ENCODE assay signal across 23 cellular contexts in genomic region chr3:37709946-37710345, GRCh38.
DNase-seq lines count a peak whose midpoint lies in the region; ATAC-seq and TF ChIP-seq lines count a peak whose summit lies in the region.
"Had no signal": no experiment of that assay in that cellular context is flagged by ENCODE, and none has a peak within 500 bp of the region (broad histone marks: within the 10 kb centered on the region; RNA-seq: fewer than 3 reads in every experiment).

No MANE protein-coding gene starts in this region.

- H3K9me3 Mint-ChIP-seq in endothelial cell (ENCODE audit: unreplicated experiment): no peaks in the 10 kb centered on the region
- no peaks in the 10 kb centered on the region for H3K9me3 Mint-ChIP-seq in T-helper 2 cell treated with Interferon-gamma antibody and Interleukin-4, amounts not matched to agents 5 μg/mL and 100 μg/mL, for 36 hours
- H3K9me3 Mint-ChIP-seq: CD4-positive, alpha-beta T cell had no signal

- TF ChIP-seq POLR2A in upper lobe of left lung (IDR thresholded peaks at IDR 0.05): peak in 1 of 4 donors; percentile 25

- no peaks in the 10 kb centered on the region for H3K9me3 ChIP-seq in right atrium auricular region
- no peaks in the 10 kb centered on the region for H3K9me3 ChIP-seq in lung (ENCODE audit: control insufficient read depth in 2 of 2, insufficient read depth in 1 of 2, low read length in 1 of 2)
- no peaks in the 10 kb centered on the region for H3K9me3 ChIP-seq in upper lobe of left lung
- H3K9me3 ChIP-seq: BLaER1, MG63, SK-N-SH had no signal

- 56 to 62% methylated on average over 6 of the region's 6 CpGs for WGBS in lung, 2 donors
- WGBS in upper lobe of left lung, 2 donors: 50 to 68% methylated on average over 6 of the region's 6 CpGs

- H3K27me3 ChIP-seq in right atrium auricular region: no peaks in the 10 kb centered on the region
- H3K27me3 ChIP-seq in lung (ENCODE audit: control insufficient read depth, insufficient read depth): no peaks in the 10 kb centered on the region
- no peaks in the 10 kb centered on the region for H3K27me3 ChIP-seq in upper lobe of left lung
- H3K27me3 ChIP-seq: BLaER1, MG63 had no signal

- H3K4me3 ChIP-seq in right atrium auricular region (no peak overlapping the region), lung (no peak overlapping the region), upper lobe of left lung (no peak overlapping the region)
- H3K4me3 ChIP-seq: BLaER1, MG63 had no signal

- DNase-seq in cardiac septum (ENCODE audit: low spot score) (peak; percentile 7), right atrium auricular region (ENCODE audit: low spot score) (no peak), endothelial cell (ENCODE audit: low spot score) (no peak), lung (ENCODE audit: low spot score) (peak; percentile 59), upper lobe of left lung (peak in 1 of 2 donors; percentile 63), NCI-H446 treated with DMSO at 0.1 percent for 48 hours (lab: John Stamatoyannopoulos, UW) (no peak)
- no peak for DNase-seq in T-helper 2 cell treated with Interferon-gamma antibody and Interleukin-4, amounts not matched to agents 5 μg/mL and 100 μg/mL, for 36 hours (ENCODE audit: low spot score)
- DNase-seq: CD4-positive, alpha-beta T cell; KG1; MG63; NCI-H1092; NCI-H1417 treated with DMSO at 0.1 percent for 48 hours; NCI-H187; NCI-H2081 treated with DMSO at 0.1 percent for 48 hours; NCI-H2171 treated with DMSO at 0.1 percent for 48 hours; NCI-H345; NCI-H524; NCI-H748 treated with DMSO at 0.1 percent for 48 hours; NK-92 treated with Interleukin-12 subunit alpha and Interleukin-12 subunit beta, amount 100 ng/mL, for 24 hours; PC-3; SK-N-SH had no signal

- H3K4me3 Mint-ChIP-seq in endothelial cell (ENCODE audit: unreplicated experiment): peak overlapping the region; percentile 67
- no peak overlapping the region for H3K4me3 Mint-ChIP-seq in T-helper 2 cell treated with Interferon-gamma antibody and Interleukin-4, amounts not matched to agents 5 μg/mL and 100 μg/mL, for 36 hours
- H3K4me3 Mint-ChIP-seq: CD4-positive, alpha-beta T cell had no signal

- H3K4me1 ChIP-seq in right atrium auricular region: peaks cover 0 to 33% of the 10 kb centered on the region in 2 donors
- peaks cover 7 to 17% of the 10 kb centered on the region in 2 donors for H3K4me1 ChIP-seq in lung (ENCODE audit: control insufficient read depth in 2 of 2, insufficient read depth in 2 of 2, low read length in 2 of 2)
- peaks cover 8 to 48% (median 28%) of the 10 kb centered on the region in 4 donors for H3K4me1 ChIP-seq in upper lobe of left lung
- H3K4me1 ChIP-seq: BLaER1 had no signal

- peaks cover 13% of the 10 kb centered on the region for H3K27me3 Mint-ChIP-seq in endothelial cell (ENCODE audit: unreplicated experiment)
- peaks cover 13% of the 10 kb centered on the region for H3K27me3 Mint-ChIP-seq in T-helper 2 cell treated with Interferon-gamma antibody and Interleukin-4, amounts not matched to agents 5 μg/mL and 100 μg/mL, for 36 hours (ENCODE audit: low read depth)

- no peak overlapping the region for H3K27ac ChIP-seq in right atrium auricular region
- H3K27ac ChIP-seq in lung (ENCODE audit: low read depth in 1 of 2, low read length in 1 of 2): peak overlapping the region in 1 of 2 donors; percentile 43
- peak overlapping the region in 3 of 4 donors; percentile 26 to 74 (median 36) for H3K27ac ChIP-seq in upper lobe of left lung
- H3K27ac ChIP-seq: BLaER1 had no signal

- ATAC-seq in lung (ENCODE audit: insufficient read depth, low FRiP score): peak; percentile 50
- ATAC-seq in upper lobe of left lung (ENCODE audit: low FRiP score in 2 of 2): peak; percentile 17 to 65
- no peak for ATAC-seq in GM19328 (IDR thresholded peaks at IDR 0.05; ENCODE audit: unreplicated experiment)
- ATAC-seq: PC-3 had no signal

- H3K27ac Mint-ChIP-seq in endothelial cell (ENCODE audit: unreplicated experiment): no peak overlapping the region
- no peak overlapping the region for H3K27ac Mint-ChIP-seq in T-helper 2 cell treated with Interferon-gamma antibody and Interleukin-4, amounts not matched to agents 5 μg/mL and 100 μg/mL, for 36 hours
- H3K27ac Mint-ChIP-seq: CD4-positive, alpha-beta T cell had no signal

- TF ChIP-seq CTCF in right atrium auricular region (IDR thresholded peaks at IDR 0.05) (no peak), endothelial cell (IDR thresholded peaks at IDR 0.05; ENCODE audit: unreplicated experiment) (no peak), lung (IDR thresholded peaks at IDR 0.05; ENCODE audit: control extremely low read depth, extremely low read depth) (no peak), upper lobe of left lung (IDR thresholded peaks at IDR 0.05) (no peak)

- no peaks in the 10 kb centered on the region for H3K36me3 ChIP-seq in right atrium auricular region
- H3K36me3 ChIP-seq in lung (ENCODE audit: control insufficient read depth in 2 of 2, insufficient read depth in 2 of 2, low read length in 2 of 2): no peaks in the 10 kb centered on the region
- no peaks in the 10 kb centered on the region for H3K36me3 ChIP-seq in upper lobe of left lung
- H3K36me3 ChIP-seq: BLaER1, MG63 had no signal

- intact Hi-C loops in cardiac septum (cut with DNase I): no loop called here

- H3K4me1 Mint-ChIP-seq in endothelial cell (ENCODE audit: unreplicated experiment): peaks cover 25% of the 10 kb centered on the region
- H3K4me1 Mint-ChIP-seq in T-helper 2 cell treated with Interferon-gamma antibody and Interleukin-4, amounts not matched to agents 5 μg/mL and 100 μg/mL, for 36 hours (ENCODE audit: low read depth): peaks cover 2% of the 10 kb centered on the region

- TF ChIP-seq EP300 in upper lobe of left lung (IDR thresholded peaks at IDR 0.05): no peak

- H3K36me3 Mint-ChIP-seq in endothelial cell (ENCODE audit: low read depth, unreplicated experiment): peaks cover 46% of the 10 kb centered on the region
- H3K36me3 Mint-ChIP-seq in T-helper 2 cell treated with Interferon-gamma antibody and Interleukin-4, amounts not matched to agents 5 μg/mL and 100 μg/mL, for 36 hours (ENCODE audit: low read depth): no peaks in the 10 kb centered on the region

Comparison
In these comparisons a context has a peak if more than half of its experiments do, and no peak if none do; other contexts are left out.
1. DNase-seq: peak in cardiac septum (single experiment) and lung (single experiment); none in right atrium auricular region (single experiment), endothelial cell (single experiment), NCI-H446 treated with DMSO at 0.1 percent for 48 hours (single experiment) and T-helper 2 cell treated with Interferon-gamma antibody and Interleukin-4, amounts not matched to agents 5 μg/mL and 100 μg/mL, for 36 hours (single experiment).
2. H3K27ac ChIP-seq: peak in upper lobe of left lung (3 of 4); none in right atrium auricular region (0 of 2).